9 cellular contexts compared by ENCODE assay signal in genomic region chr9:111298831-111299603, GRCh38. TPM values are rescaled to one million over a fixed set of nuclear protein-coding genes. Genes with fewer than 3 reads are reported as not detected.
DNase-seq lines count a peak whose midpoint lies in the region; FAIRE-seq and TF ChIP-seq lines count a peak whose summit lies in the region.
"Had no signal": no experiment of that assay in that cellular context is flagged by ENCODE, and none has a peak within 500 bp of the region (broad histone marks: within the 10 kb centered on the region; RNA-seq: fewer than 3 reads in every experiment).

No MANE protein-coding gene starts in this region.

- no peaks in the 10 kb centered on the region for H3K9me3 Mint-ChIP-seq in activated CD4-positive, alpha-beta memory T cell treated with anti-CD3 and anti-CD28 coated beads, Interleukin-2, amount 10 ng/mL, durations not matched to agents 7 days and 5 days

- H3K4me3 Mint-ChIP-seq in activated CD4-positive, alpha-beta memory T cell treated with anti-CD3 and anti-CD28 coated beads, Interleukin-2, amount 10 ng/mL, durations not matched to agents 7 days and 5 days: no peak overlapping the region

- no peak for DNase-seq in D721Med (ENCODE audit: insufficient read length, low spot score)
- DNase-seq in HCEC 1CT: peak; percentile 67
- DNase-seq in NCI-H446 (lab: John Stamatoyannopoulos, UW): peak; percentile 18
- peak; percentile 56 for DNase-seq in brain microvascular endothelial cell
- peak; percentile 45 for DNase-seq in iPS-NIHi7 (ENCODE audit: extremely low spot score)
- DNase-seq in small intestine: peak; percentile 63
- DNase-seq in activated CD4-positive, CD25-positive, alpha-beta regulatory T cell treated with anti-CD3 and anti-CD28 coated beads, Interleukin-2, amount 50 U/mL, for 72 hours: no peak
- DNase-seq in activated CD4-positive, alpha-beta memory T cell treated with anti-CD3 and anti-CD28 coated beads, Interleukin-2, amount 10 ng/mL, durations not matched to agents 7 days and 5 days: no peak

- H3K36me3 ChIP-seq in brain microvascular endothelial cell (replicated peaks) (no peaks in the 10 kb centered on the region), small intestine (ENCODE audit: control insufficient read depth in 2 of 2, insufficient read depth in 2 of 2, low read length in 2 of 2) (no peaks in the 10 kb centered on the region)

- CTCF ChIA-PET in activated CD4-positive, alpha-beta memory T cell treated with anti-CD3 and anti-CD28 coated beads, Interleukin-2, amount 10 ng/mL, durations not matched to agents 7 days and 5 days (lab: Charles Lee): no interaction called here

- H3K27me3 Mint-ChIP-seq in activated CD4-positive, alpha-beta memory T cell treated with anti-CD3 and anti-CD28 coated beads, Interleukin-2, amount 10 ng/mL, durations not matched to agents 7 days and 5 days: peaks cover 8% of the 10 kb centered on the region

- H3K36me3 Mint-ChIP-seq in activated CD4-positive, alpha-beta memory T cell treated with anti-CD3 and anti-CD28 coated beads, Interleukin-2, amount 10 ng/mL, durations not matched to agents 7 days and 5 days (ENCODE audit: low read depth): no peaks in the 10 kb centered on the region

- in situ Hi-C loops in brain microvascular endothelial cell (cut with HindIII; ENCODE audit: low pct_ligation_motif_present, low sequenced_read_pairs): no loop called here

- TF ChIP-seq CTCF in D721Med (IDR thresholded peaks at IDR 0.05; ENCODE audit: insufficient read depth, missing control alignments) (peak; percentile 81), brain microvascular endothelial cell (IDR thresholded peaks at IDR 0.05; ENCODE audit: low read depth, low read length, missing control alignments) (peak; percentile 45)

- H3K27ac Mint-ChIP-seq in activated CD4-positive, alpha-beta memory T cell treated with anti-CD3 and anti-CD28 coated beads, Interleukin-2, amount 10 ng/mL, durations not matched to agents 7 days and 5 days: no peak overlapping the region

- H3K27ac ChIP-seq in brain microvascular endothelial cell: no peak overlapping the region
- H3K27ac ChIP-seq in small intestine (ENCODE audit: low read depth in 1 of 2, low read length in 1 of 2): no peak overlapping the region

- H3K27me3 ChIP-seq in brain microvascular endothelial cell (replicated peaks): no peaks in the 10 kb centered on the region
- no peaks in the 10 kb centered on the region for H3K27me3 ChIP-seq in small intestine (ENCODE audit: control insufficient read depth in 2 of 2, insufficient read depth in 2 of 2, low read length in 2 of 2)

- no peaks in the 10 kb centered on the region for H3K9me3 ChIP-seq in small intestine (ENCODE audit: control insufficient read depth, low read depth)

- H3K4me1 Mint-ChIP-seq in activated CD4-positive, alpha-beta memory T cell treated with anti-CD3 and anti-CD28 coated beads, Interleukin-2, amount 10 ng/mL, durations not matched to agents 7 days and 5 days: no peaks in the 10 kb centered on the region

- 15 to 27% (median 22%) methylated on average over 6 of the region's 6 CpGs for WGBS in small intestine, 3 donors

- POLR2A ChIA-PET in activated CD4-positive, alpha-beta memory T cell treated with anti-CD3 and anti-CD28 coated beads, Interleukin-2, amount 10 ng/mL, durations not matched to agents 7 days and 5 days (lab: Charles Lee): no interaction called here

- H3K4me3 ChIP-seq in brain microvascular endothelial cell (ENCODE audit: low read depth, low read length) (no peak overlapping the region), small intestine (ENCODE audit: low read depth in 1 of 2, low read length in 2 of 2) (no peak overlapping the region)

- peak; percentile 56 for FAIRE-seq in D721Med (lab: Jason Lieb, UNC)
- peak; percentile 75 for FAIRE-seq in small intestine (lab: Jason Lieb, UNC)

- H3K4me1 ChIP-seq in small intestine (ENCODE audit: control insufficient read depth in 2 of 2, insufficient read depth in 1 of 2, low read depth in 1 of 2, low read length in 1 of 2): no peaks in the 10 kb centered on the region

RNA-seq across cellular contexts. Expression of gene OR2K2, which starts 31.0 kb away (rescaled TPM):
- polyA plus RNA-seq in small intestine: not detected
- not detected for total RNA-seq in activated CD4-positive, alpha-beta memory T cell treated with anti-CD3 and anti-CD28 coated beads, Interleukin-2, amount 10 ng/mL, durations not matched to agents 7 days and 5 days
- total RNA-seq: T-helper 2 cell treated with Interferon-gamma antibody and Interleukin-4, amounts not matched to agents 100 ng/mL and 5 ng/mL, for 36 hours had no signal

Comparison
In these comparisons a context has a peak if more than half of its experiments do, and no peak if none do; other contexts are left out.
1. DNase-seq: peak in HCEC 1CT (single experiment), NCI-H446 (2 of 2), brain microvascular endothelial cell (single experiment), iPS-NIHi7 (single experiment) and small intestine (single experiment); none in D721Med (single experiment), activated CD4-positive, CD25-positive, alpha-beta regulatory T cell treated with anti-CD3 and anti-CD28 coated beads, Interleukin-2, amount 50 U/mL, for 72 hours (single experiment) and activated CD4-positive, alpha-beta memory T cell treated with anti-CD3 and anti-CD28 coated beads, Interleukin-2, amount 10 ng/mL, durations not matched to agents 7 days and 5 days (single experiment).